11 cellular contexts compared by ENCODE assay signal in genomic region chr7:44263342-44264082, GRCh38.
DNase-seq lines count a peak whose midpoint lies in the region; ATAC-seq and TF ChIP-seq lines count a peak whose summit lies in the region.
"Had no signal": no experiment of that assay in that cellular context is flagged by ENCODE, and none has a peak within 500 bp of the region (broad histone marks: within the 10 kb centered on the region; RNA-seq: fewer than 3 reads in every experiment).

No MANE protein-coding gene starts in this region.

- H3K9ac ChIP-seq in PC-3 (ENCODE audit: low read length) (no peak overlapping the region), skeletal muscle tissue (ENCODE audit: low read depth in 1 of 3, low read length in 3 of 3) (peak overlapping the region in 2 of 3 donors; percentile 19 to 50)

- H3K4me2 ChIP-seq in PC-3 (ENCODE audit: low read length) = peak overlapping the region; percentile 66

- intact Hi-C loops in heart right ventricle (cut with DNase I) = no loop called here
- intact Hi-C loops in cardiac septum (cut with DNase I) = no loop called here
- intact Hi-C loops in PC-3 (cut with micrococcal nuclease) = no loop called here
- intact Hi-C loops in dorsolateral prefrontal cortex (cut with DNase I) = loop anchor here in 1 of 2 donors (10.0 kb wide), 1 partner anchor 61 kb away; the partner anchor contains the start of gene CAMK2B
- intact Hi-C loops in esophagus muscularis mucosa (cut with DNase I) = no loop called here

- H3K27me3 ChIP-seq in heart right ventricle (no peaks in the 10 kb centered on the region), PC-3 (ENCODE audit: low read length) (no peaks in the 10 kb centered on the region), dorsolateral prefrontal cortex (no peaks in the 10 kb centered on the region), skeletal muscle tissue (ENCODE audit: control insufficient read depth in 3 of 3, insufficient read depth in 3 of 3, low read length in 3 of 3) (peaks cover 0 to 6% (median 5%) of the 10 kb centered on the region in 3 donors), brain microvascular endothelial cell (replicated peaks) (peaks cover 16% of the 10 kb centered on the region), esophagus muscularis mucosa (peaks cover 0 to 8% (median 0%) of the 10 kb centered on the region in 4 donors)

- BruUV-seq in PC-3 (replicated peaks; lab: Mats Ljungman, UMichigan) = TSS peak; percentile 40

- CTCF ChIA-PET in PC-3 (lab: Charles Lee) = no interaction called here

- peaks cover 19 to 83% (median 66%) of the 10 kb centered on the region in 9 donors for H3K4me1 ChIP-seq in heart right ventricle
- H3K4me1 ChIP-seq in PC-3 (ENCODE audit: insufficient read depth, low read length) = peaks cover 33% of the 10 kb centered on the region
- H3K4me1 ChIP-seq in skeletal muscle tissue (ENCODE audit: control insufficient read depth in 3 of 3, insufficient read depth in 3 of 3, low read length in 3 of 3) = peaks cover 61 to 90% (median 81%) of the 10 kb centered on the region in 3 donors
- H3K4me1 ChIP-seq in esophagus muscularis mucosa = peaks cover 23 to 52% (median 26%) of the 10 kb centered on the region in 4 donors

- TF ChIP-seq CTCF in heart right ventricle (IDR thresholded peaks at IDR 0.05) = no peak
- TF ChIP-seq CTCF in PC-3 (conservative IDR thresholded peaks at IDR 0.05; ENCODE audit: low read depth, low read length) = no peak
- no peak for TF ChIP-seq CTCF in dorsolateral prefrontal cortex (IDR thresholded peaks at IDR 0.05 in 54 of 56, conservative IDR thresholded peaks at IDR 0.05 in 2 of 56; ENCODE audit: low read depth in 1 of 56, partially characterized antibody in 56 of 56)
- TF ChIP-seq CTCF in brain microvascular endothelial cell (IDR thresholded peaks at IDR 0.05; ENCODE audit: low read depth, low read length, missing control alignments) = no peak
- no peak for TF ChIP-seq CTCF in esophagus muscularis mucosa (IDR thresholded peaks at IDR 0.05)

- H3K79me2 ChIP-seq in PC-3 (ENCODE audit: low read length) = no peaks in the 10 kb centered on the region

- H3K27ac ChIP-seq in heart right ventricle (peak overlapping the region in 6 of 10 donors; percentile 34 to 50 (median 40)), PC-3 (ENCODE audit: low read length) (peak overlapping the region; percentile 62), dorsolateral prefrontal cortex (peak overlapping the region in 49 of 59 donors; percentile 4 to 97 (median 66)), skeletal muscle tissue (ENCODE audit: low read depth, low read length) (no peak overlapping the region), brain microvascular endothelial cell (no peak overlapping the region), esophagus muscularis mucosa (replicated peaks in 1 of 4) (no peak overlapping the region)

- H4K20me1 ChIP-seq in PC-3 (ENCODE audit: low read length) = no peaks in the 10 kb centered on the region

- no peak for TF ChIP-seq POLR2A in esophagus muscularis mucosa (IDR thresholded peaks at IDR 0.05; ENCODE audit: low read depth)

- H3K9me3 ChIP-seq in heart right ventricle = no peaks in the 10 kb centered on the region
- no peaks in the 10 kb centered on the region for H3K9me3 ChIP-seq in PC-3 (ENCODE audit: low read length)
- no peaks in the 10 kb centered on the region for H3K9me3 ChIP-seq in skeletal muscle tissue (ENCODE audit: control insufficient read depth in 3 of 3, low read length in 3 of 3)
- H3K9me3 ChIP-seq in esophagus muscularis mucosa = no peaks in the 10 kb centered on the region

- 73 to 74% methylated on average over 20 of the region's 20 CpGs for WGBS in heart right ventricle, 2 donors
- WGBS in esophagus muscularis mucosa = 86% methylated on average over 14 of the region's 20 CpGs

- no peak for TF ChIP-seq EP300 in esophagus muscularis mucosa (IDR thresholded peaks at IDR 0.05)

- DNase-seq in heart right ventricle = no peak
- no peak for DNase-seq in cardiac septum (ENCODE audit: low spot score)
- no peak for DNase-seq in PC-3
- DNase-seq in dorsolateral prefrontal cortex = no peak
- DNase-seq in NCI-H510A treated with DMSO at 0.1 percent for 48 hours (lab: John Stamatoyannopoulos, UW) = no peak
- DNase-seq in brain microvascular endothelial cell = no peak
- no peak for DNase-seq in esophagus muscularis mucosa (ENCODE audit: extremely low spot score)
- DNase-seq: AML-193; CD4-positive, alpha-beta memory T cell; MV-4-11 had no signal

- in situ Hi-C loops in brain microvascular endothelial cell (cut with HindIII; ENCODE audit: low pct_ligation_motif_present, low sequenced_read_pairs) = no loop called here

- ATAC-seq in heart right ventricle (no peak), PC-3 (no peak)

- no peaks in the 10 kb centered on the region for H3F3A ChIP-seq in PC-3 (ENCODE audit: low read length, unreplicated experiment)

- POLR2A ChIA-PET in PC-3 (lab: Charles Lee; ENCODE audit: unreplicated experiment) = interaction anchor here (0.6 kb wide), 1 partner anchor 15 kb away, joined by 4 read pairs; no protein-coding TSS in a partner anchor

- no peaks in the 10 kb centered on the region for H3K9me2 ChIP-seq in PC-3 (replicated peaks; ENCODE audit: low read length)

- H3K36me3 ChIP-seq in heart right ventricle = no peaks in the 10 kb centered on the region
- H3K36me3 ChIP-seq in PC-3 (ENCODE audit: low read depth, low read length) = no peaks in the 10 kb centered on the region
- no peaks in the 10 kb centered on the region for H3K36me3 ChIP-seq in skeletal muscle tissue (ENCODE audit: control insufficient read depth in 3 of 3, insufficient read depth in 3 of 3, low read length in 3 of 3)
- no peaks in the 10 kb centered on the region for H3K36me3 ChIP-seq in brain microvascular endothelial cell (replicated peaks)
- no peaks in the 10 kb centered on the region for H3K36me3 ChIP-seq in esophagus muscularis mucosa

- H2AFZ ChIP-seq in PC-3 (ENCODE audit: low read length) = no peak overlapping the region

- H3K4me3 ChIP-seq in heart right ventricle = no peak overlapping the region
- H3K4me3 ChIP-seq in PC-3 (ENCODE audit: low read length) = no peak overlapping the region; the same call in 1 of the 2 replicates
- no peak overlapping the region for H3K4me3 ChIP-seq in dorsolateral prefrontal cortex
- H3K4me3 ChIP-seq in skeletal muscle tissue (ENCODE audit: low read length in 3 of 3) = no peak overlapping the region
- no peak overlapping the region for H3K4me3 ChIP-seq in brain microvascular endothelial cell (ENCODE audit: low read depth, low read length)
- no peak overlapping the region for H3K4me3 ChIP-seq in esophagus muscularis mucosa

Comparison
In these comparisons a context has a peak if more than half of its experiments do, and no peak if none do; other contexts are left out.
1. H3K27ac ChIP-seq: peak in heart right ventricle (6 of 10), PC-3 (single experiment) and dorsolateral prefrontal cortex (49 of 59); none in skeletal muscle tissue (single experiment), brain microvascular endothelial cell (single experiment) and esophagus muscularis mucosa (0 of 4).